In the genomic region with DNA sequence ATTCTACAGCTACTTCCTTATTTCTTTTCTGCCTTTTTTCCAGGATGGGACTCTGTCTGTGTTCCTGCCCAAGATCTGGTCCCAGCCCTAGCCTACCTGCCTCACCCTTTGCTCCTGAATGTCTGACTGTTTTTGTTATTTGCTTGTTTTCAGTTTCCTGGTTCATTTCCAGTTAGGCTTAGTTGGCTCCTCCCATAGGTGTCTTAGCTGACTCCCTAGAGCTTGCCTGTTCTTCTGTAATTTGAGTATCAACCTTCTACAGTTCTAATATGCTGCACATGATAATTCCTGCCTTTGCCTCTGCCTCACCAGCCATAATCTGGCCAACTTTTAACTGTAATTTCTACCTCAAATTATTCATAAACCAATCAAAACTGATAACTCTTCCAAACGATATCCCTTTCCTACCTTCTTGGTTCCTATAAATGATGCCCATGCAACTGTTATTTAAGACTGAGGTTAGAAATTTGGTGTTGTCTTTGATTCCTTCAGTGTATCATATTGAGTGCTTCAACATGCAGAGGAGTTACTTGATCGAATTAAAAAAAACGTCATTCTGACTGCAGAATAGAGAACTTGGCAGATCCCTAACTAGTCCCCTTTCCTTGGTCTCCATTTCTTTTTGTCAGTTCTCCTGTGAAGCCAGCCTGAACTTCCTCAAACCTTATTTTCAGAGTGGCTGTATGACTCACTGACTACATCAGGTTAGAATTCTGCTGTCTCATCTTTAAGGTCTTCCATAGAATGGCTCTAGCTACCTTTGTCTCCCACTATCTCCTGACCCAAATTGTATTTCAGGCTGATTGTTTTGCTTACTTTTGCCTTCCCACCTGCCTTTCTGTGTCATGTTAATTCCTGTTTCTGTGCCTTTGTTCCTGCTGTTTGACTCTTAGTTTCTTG, we compare ENCODE assay signal across 8 cellular contexts. TPM values are rescaled to one million over a fixed set of nuclear protein-coding genes. Genes with fewer than 3 reads are reported as not detected.
DNase-seq lines count a peak whose midpoint lies in the region; ATAC-seq and TF ChIP-seq lines count a peak whose summit lies in the region.

No MANE protein-coding gene starts in this region.

- H3K36me3 ChIP-seq in mucosa of descending colon (ENCODE audit: low read depth): no peaks in the 10 kb centered on the region

- intact Hi-C loops in natural killer cell (cut with micrococcal nuclease) (no loop called here), mucosa of descending colon (cut with DNase I, micrococcal nuclease) (no loop called here)

- H3K4me3 ChIP-seq in choroid plexus epithelial cell (ENCODE audit: low read depth, low read length) (no peak overlapping the region), mucosa of descending colon (no peak overlapping the region)

- peak overlapping the region; percentile 14 to 46 for H3K27ac Mint-ChIP-seq in natural killer cell treated with Interleukin-12 subunit alpha and Interleukin-12 subunit beta and Interleukin-15 and Interleukin-18, amount 100 ng/mL, for 72 hours
- H3K27ac Mint-ChIP-seq in natural killer cell: peak overlapping the region in 1 of 2 donors; percentile 68

- H3K27me3 Mint-ChIP-seq in natural killer cell treated with Interleukin-12 subunit alpha and Interleukin-12 subunit beta and Interleukin-15 and Interleukin-18, amount 100 ng/mL, for 72 hours: no peaks in the 10 kb centered on the region
- H3K27me3 Mint-ChIP-seq in natural killer cell (ENCODE audit: low read depth in 2 of 2): no peaks in the 10 kb centered on the region

- H3K9me3 ChIP-seq in mucosa of descending colon: no peaks in the 10 kb centered on the region

- peaks cover 27% of the 10 kb centered on the region for H3K4me1 ChIP-seq in mucosa of descending colon (ENCODE audit: low read depth)

- TF ChIP-seq CTCF in natural killer cell (IDR thresholded peaks at IDR 0.05) (no peak), choroid plexus epithelial cell (conservative IDR thresholded peaks at IDR 0.05; ENCODE audit: low read depth, low read length) (no peak), mucosa of descending colon (IDR thresholded peaks at IDR 0.05) (no peak), GM20000 (IDR thresholded peaks at IDR 0.05; ENCODE audit: extremely low read depth, missing control alignments) (no peak)

- H3K9me3 Mint-ChIP-seq in natural killer cell treated with Interleukin-12 subunit alpha and Interleukin-12 subunit beta and Interleukin-15 and Interleukin-18, amount 100 ng/mL, for 72 hours: no peaks in the 10 kb centered on the region
- H3K9me3 Mint-ChIP-seq in natural killer cell: no peaks in the 10 kb centered on the region

- no peak for DNase-seq in natural killer cell treated with Interleukin-12 subunit alpha and Interleukin-12 subunit beta and Interleukin-15 and Interleukin-18, amount 100 ng/mL, for 72 hours (ENCODE audit: low spot score)
- DNase-seq in natural killer cell: no peak
- peak; percentile 38 for DNase-seq in NOMO-1 treated with dmso at 0.1 percent for 144 hours (lab: John Stamatoyannopoulos, UW; ENCODE audit: unreplicated experiment)
- DNase-seq in choroid plexus epithelial cell (ENCODE audit: low read depth): peak; percentile 82
- peak in 1 of 3 donors; percentile 62 for DNase-seq in mucosa of descending colon
- no peak for DNase-seq in germinal center (ENCODE audit: low spot score)
- no peak for DNase-seq in GM20000 (ENCODE audit: low spot score)
- no peak for DNase-seq in NCI-H748 (lab: John Stamatoyannopoulos, UW; ENCODE audit: unreplicated experiment)

- H3K4me3 Mint-ChIP-seq in natural killer cell treated with Interleukin-12 subunit alpha and Interleukin-12 subunit beta and Interleukin-15 and Interleukin-18, amount 100 ng/mL, for 72 hours: no peak overlapping the region
- H3K4me3 Mint-ChIP-seq in natural killer cell: no peak overlapping the region

- H3K36me3 Mint-ChIP-seq in natural killer cell treated with Interleukin-12 subunit alpha and Interleukin-12 subunit beta and Interleukin-15 and Interleukin-18, amount 100 ng/mL, for 72 hours: no peaks in the 10 kb centered on the region
- no peaks in the 10 kb centered on the region for H3K36me3 Mint-ChIP-seq in natural killer cell

- no peak for ATAC-seq in natural killer cell treated with Interleukin-12 subunit alpha and Interleukin-12 subunit beta and Interleukin-15 and Interleukin-18, amount 100 ng/mL, for 72 hours
- ATAC-seq in natural killer cell (no peak), mucosa of descending colon (peak; percentile 94)

- H3K4me1 Mint-ChIP-seq in natural killer cell treated with Interleukin-12 subunit alpha and Interleukin-12 subunit beta and Interleukin-15 and Interleukin-18, amount 100 ng/mL, for 72 hours (ENCODE audit: low read depth in 2 of 2): peaks cover 25 to 27% of the 10 kb centered on the region in 2 donors
- peaks cover 26 to 43% of the 10 kb centered on the region in 2 donors for H3K4me1 Mint-ChIP-seq in natural killer cell

RNA-seq across cellular contexts. Expression of gene GOLM2, which starts 8.4 kb away (rescaled TPM):
- total RNA-seq in natural killer cell treated with Interleukin-12 subunit alpha and Interleukin-12 subunit beta and Interleukin-15 and Interleukin-18, amount 100 ng/mL, for 72 hours: 10 to 100 TPM; 45.1 to 63.1 TPM
- total RNA-seq in natural killer cell (10 to 100 TPM; 53.1 to 68.0 (median 63.3) TPM), mucosa of descending colon (10 to 100 TPM; 84.1 to 96.1 (median 85.8) TPM)

Comparison
In these comparisons a context has a peak if more than half of its experiments do, and no peak if none do; other contexts are left out.
1. DNase-seq: peak in NOMO-1 treated with dmso at 0.1 percent for 144 hours (single experiment) and choroid plexus epithelial cell (single experiment); none in natural killer cell treated with Interleukin-12 subunit alpha and Interleukin-12 subunit beta and Interleukin-15 and Interleukin-18, amount 100 ng/mL, for 72 hours (single experiment), natural killer cell (single experiment), germinal center (single experiment), GM20000 (single experiment) and NCI-H748 (single experiment).